ENCODE assay signal across 8 cellular contexts in genomic region chr15:55288006-55288717, GRCh38. TPM values are rescaled to one million over a fixed set of nuclear protein-coding genes. Genes with fewer than 3 reads are reported as not detected.
DNase-seq lines count a peak whose midpoint lies in the region; ATAC-seq and TF ChIP-seq lines count a peak whose summit lies in the region.

No MANE protein-coding gene starts in this region.

- peak overlapping the region; percentile 90 for H3K9ac ChIP-seq in GM23248
- no peak overlapping the region for H3K9ac ChIP-seq in skeletal muscle satellite cell (ENCODE audit: low read depth, low read length)

- H3K36me3 ChIP-seq in GM23248 (ENCODE audit: low read depth): no peaks in the 10 kb centered on the region
- no peaks in the 10 kb centered on the region for H3K36me3 ChIP-seq in esophagus squamous epithelium
- no peaks in the 10 kb centered on the region for H3K36me3 ChIP-seq in skeletal muscle satellite cell (ENCODE audit: insufficient read depth, low read length)

- H3K4me1 Mint-ChIP-seq in T-helper 17 cell: peaks cover 48% of the 10 kb centered on the region

- in situ Hi-C loops in GM23248 (cut with MboI): no loop called here

- H3K4me3 Mint-ChIP-seq in T-helper 17 cell: peak overlapping the region; percentile 96

- H3K4me2 ChIP-seq in GM23248 (ENCODE audit: unreplicated experiment) (peak overlapping the region; percentile 78), skeletal muscle satellite cell (ENCODE audit: low read length) (peak overlapping the region; percentile 94)

- H3K4me3 ChIP-seq in GM23248: peak overlapping the region; percentile 86
- H3K4me3 ChIP-seq in esophagus squamous epithelium: peak overlapping the region in 3 of 4 donors; percentile 77 to 92 (median 79)
- H3K4me3 ChIP-seq in skeletal muscle satellite cell (ENCODE audit: low read length): no peak overlapping the region

- DNase-seq in GM23248 (no peak), T-helper 17 cell (no peak), esophagus squamous epithelium (lab: John Stamatoyannopoulos, UW) (no peak), NCI-H2196 treated with DMSO at 0.1 percent for 48 hours (lab: John Stamatoyannopoulos, UW; ENCODE audit: unreplicated experiment) (no peak), mesenteric fat pad (ENCODE audit: low spot score) (no peak), cortex of kidney (lab: John Stamatoyannopoulos, UW) (no peak), DMS 273 (lab: John Stamatoyannopoulos, UW; ENCODE audit: unreplicated experiment) (no peak)

- H3K4me1 ChIP-seq in GM23248 (ENCODE audit: insufficient read depth) (0 out of 2 replicates have a peak, but pooled peaks cover 3% of the 10 kb centered on the region), esophagus squamous epithelium (peaks cover 0 to 46% (median 14%) of the 10 kb centered on the region in 3 donors), skeletal muscle satellite cell (ENCODE audit: control insufficient read depth, insufficient read depth, low read length) (peaks cover 8% of the 10 kb centered on the region)

- WGBS in GM23248 (ENCODE audit: low coverage in 1 of 2, low lambda C conversion rate in 2 of 2, missing lambda C conversion rate in 2 of 2), 2 experiments: 93 to 94% methylated on average over 8 of the region's 8 CpGs
- WGBS in esophagus squamous epithelium, 2 donors: 65 to 78% methylated on average over 8 of the region's 8 CpGs

- H2AFZ ChIP-seq in GM23248: no peak overlapping the region

- no peaks in the 10 kb centered on the region for H3K27me3 ChIP-seq in GM23248 (replicated peaks; ENCODE audit: insufficient read depth)
- H3K27me3 ChIP-seq in esophagus squamous epithelium: no peaks in the 10 kb centered on the region
- no peaks in the 10 kb centered on the region for H3K27me3 ChIP-seq in skeletal muscle satellite cell (ENCODE audit: control insufficient read depth, insufficient read depth, low read length)

- H3K9me3 ChIP-seq in GM23248 (ENCODE audit: low read depth) (no peaks in the 10 kb centered on the region), T-helper 17 cell (ENCODE audit: control insufficient read depth, low read length, poor library complexity, severe bottlenecking) (no peaks in the 10 kb centered on the region), esophagus squamous epithelium (no peaks in the 10 kb centered on the region), skeletal muscle satellite cell (replicated peaks; ENCODE audit: low read length) (no peaks in the 10 kb centered on the region)

- no peak overlapping the region for H3K27ac ChIP-seq in GM23248
- peak overlapping the region in 2 of 4 donors; percentile 95 to 96 for H3K27ac ChIP-seq in esophagus squamous epithelium

- peaks cover 4% of the 10 kb centered on the region for H3K36me3 Mint-ChIP-seq in T-helper 17 cell (ENCODE audit: low read depth)

- no peak for ATAC-seq in T-helper 17 cell

- H3F3A ChIP-seq in GM23248 (ENCODE audit: insufficient read depth): no peaks in the 10 kb centered on the region; the same call in 1 of the 2 replicates

- TF ChIP-seq POLR2A in esophagus squamous epithelium (IDR thresholded peaks at IDR 0.05): no peak

- H3K9me2 ChIP-seq in GM23248 (ENCODE audit: insufficient read depth): no peaks in the 10 kb centered on the region

- H4K20me1 ChIP-seq in GM23248 (ENCODE audit: insufficient read depth): no peaks in the 10 kb centered on the region

- no peaks in the 10 kb centered on the region for H3K27me3 Mint-ChIP-seq in T-helper 17 cell

- no peak for TF ChIP-seq CTCF in esophagus squamous epithelium (IDR thresholded peaks at IDR 0.05)

- H3K79me2 ChIP-seq in GM23248 (ENCODE audit: insufficient read depth): peaks cover 35% of the 10 kb centered on the region

- intact Hi-C loops in esophagus squamous epithelium (cut with DNase I): loop anchor here (2.0 kb wide), 1 partner anchor 69 kb away; no protein-coding TSS in a partner anchor

- H3K27ac Mint-ChIP-seq in T-helper 17 cell: peak overlapping the region; percentile 96

RNA-seq across cellular contexts. Expression of gene RAB27A, which starts 1.5 kb away (rescaled TPM):
- total RNA-seq in GM23248 (2014; rRNA removed; shearing (Covaris generic)): 5.4 and 9.5 TPM in 2 replicates
- 9.0 and 9.1 TPM in 2 replicates for polyA plus RNA-seq in GM23248 (2016; fragmentation: Nextera tagmentation; extraction: Ambion mirVana)
- 10 to 100 TPM; 27.1 to 31.4 TPM for total RNA-seq in T-helper 17 cell
- 10 to 100 TPM in 3 of 4 donors, 1 to 10 TPM in 1; 8.7 to 16.2 (median 11.7) TPM for total RNA-seq in esophagus squamous epithelium
- total RNA-seq in skeletal muscle satellite cell (2012; rRNA removed): 4.3 and 5.2 TPM in 2 replicates
- 26.8 TPM for total RNA-seq in mesenteric fat pad

RNA-seq across cellular contexts. Expression of gene PIGBOS1, which starts 30.8 kb away (rescaled TPM):
- total RNA-seq in GM23248 (2014; rRNA removed; shearing (Covaris generic)): 13.4 and 30.2 TPM in 2 replicates
- polyA plus RNA-seq in GM23248 (2016; fragmentation: Nextera tagmentation; extraction: Ambion mirVana): 14.5 and 16.8 TPM in 2 replicates
- total RNA-seq in T-helper 17 cell: 1 to 10 TPM; 6.1 to 9.0 TPM
- 10 to 100 TPM in 2 of 4 donors, 1 to 10 TPM in 2; 2.6 to 13.5 (median 9.9) TPM for total RNA-seq in esophagus squamous epithelium
- total RNA-seq in skeletal muscle satellite cell (2012; rRNA removed): 12.7 and 15.0 TPM in 2 replicates
- total RNA-seq in mesenteric fat pad: 10.1 TPM

RNA-seq across cellular contexts. Expression of gene PIGB, which starts 30.9 kb away (rescaled TPM):
- 10.4 and 10.6 TPM in 2 replicates for total RNA-seq in GM23248 (2014; rRNA removed; shearing (Covaris generic))
- polyA plus RNA-seq in GM23248 (2016; fragmentation: Nextera tagmentation; extraction: Ambion mirVana): 17.2 and 18.3 TPM in 2 replicates
- total RNA-seq in T-helper 17 cell (10 to 100 TPM; 23.2 to 24.5 TPM), esophagus squamous epithelium (10 to 100 TPM in 3 of 4 donors, 1 to 10 TPM in 1; 5.9 to 16.5 (median 13.0) TPM), mesenteric fat pad (14.4 TPM)
- 16.2 and 17.0 TPM in 2 replicates for total RNA-seq in skeletal muscle satellite cell (2012; rRNA removed)
